In genomic region chr10:12589271-12589670, GRCh38 we compare ENCODE assay signal across 24 cellular contexts.
A peak's percentile ranks its signal among the peaks of the same experiment; 100 is the strongest.
DNase-seq lines count a peak whose midpoint lies in the region; ATAC-seq and TF ChIP-seq lines count a peak whose summit lies in the region.
"Had no signal": no experiment of that assay in that cellular context is flagged by ENCODE, and none has a peak within 500 bp of the region (broad histone marks: within the 10 kb centered on the region; RNA-seq: fewer than 3 reads in every experiment).

No MANE protein-coding gene starts in this region.

- WGBS in trophoblast cell (ENCODE audit: extremely low coverage, insufficient coverage, insufficient read length), result no CpG with 5 or more reads among the region's 8 CpGs

- H4K8ac ChIP-seq in trophoblast cell (ENCODE audit: low read depth, low read length), result no peak overlapping the region

- H2BK12ac ChIP-seq in trophoblast cell (ENCODE audit: low read length), result no peak overlapping the region

- H3K4me2 ChIP-seq in trophoblast cell (ENCODE audit: low read length) (no peak overlapping the region), osteoblast (ENCODE audit: insufficient read depth, low read length) (no peak overlapping the region)
- H3K4me2 ChIP-seq: smooth muscle cell had no signal

- peak; percentile 24 for DNase-seq in GM12865 (ENCODE audit: low read depth)
- peak; percentile 82 for DNase-seq in NCI-H69 (lab: John Stamatoyannopoulos, UW)
- DNase-seq in trophoblast cell, result peak; percentile 76 to 83
- DNase-seq in effector memory CD4-positive, alpha-beta T cell, result no peak
- DNase-seq in osteoblast (ENCODE audit: insufficient read length, low spot score, missing footprints), result no peak
- DNase-seq: activated CD4-positive, alpha-beta memory T cell treated with anti-CD3 and anti-CD28 coated beads for 36 hours; activated naive CD4-positive, alpha-beta T cell treated with Interleukin-2 at 50 U/mL for 16 hours; activated T-cell treated with anti-CD3 and anti-CD28 coated beads for 4 hours; amygdala; Calu3; dermis blood vessel endothelial cell; immature natural killer cell; left lung; NCI-H2171 treated with DMSO at 0.1 percent for 48 hours; NCI-H774; psoas muscle; SIG-M5; stimulated activated CD4-positive, alpha-beta T cell treated with anti-CD3 and anti-CD28 coated beads, Interleukin-2, amount 100 ng/mL, for 48 hours; upper lobe of left lung had no signal

- H2BK5ac ChIP-seq in trophoblast cell (ENCODE audit: low read depth, low read length, poor library complexity), result no peak overlapping the region

- ATAC-seq in GM19438 (IDR thresholded peaks at IDR 0.05; ENCODE audit: low read depth, unreplicated experiment) (peak; percentile 43), HG02610 (IDR thresholded peaks at IDR 0.05; ENCODE audit: unreplicated experiment) (no peak)
- ATAC-seq: left lung, psoas muscle had no signal

- no peaks in the 10 kb centered on the region for H3K79me1 ChIP-seq in trophoblast cell (ENCODE audit: low read length)

- no peak overlapping the region for H2AFZ ChIP-seq in trophoblast cell (ENCODE audit: insufficient read depth, low read length, poor library complexity)
- H2AFZ ChIP-seq in osteoblast (ENCODE audit: low read length), result no peak overlapping the region

- H3K27ac ChIP-seq in trophoblast cell (ENCODE audit: low read depth, low read length), result no peak overlapping the region
- no peak overlapping the region for H3K27ac ChIP-seq in effector memory CD4-positive, alpha-beta T cell (ENCODE audit: insufficient read depth, low read length, poor library complexity, severe bottlenecking)
- H3K27ac ChIP-seq in osteoblast (ENCODE audit: low read depth, low read length), result no peak overlapping the region
- H3K27ac ChIP-seq: cardiac muscle cell, left lung, psoas muscle, upper lobe of left lung, VCaP had no signal

- H3K4me3 ChIP-seq in GM12865 (ENCODE audit: low read depth, low read length), result no peak overlapping the region
- no peak overlapping the region for H3K4me3 ChIP-seq in trophoblast cell (ENCODE audit: low read depth, low read length)
- no peak overlapping the region for H3K4me3 ChIP-seq in effector memory CD4-positive, alpha-beta T cell (ENCODE audit: insufficient read depth, low read depth, low read length, poor library complexity, severe bottlenecking)
- H3K4me3 ChIP-seq in osteoblast (ENCODE audit: insufficient read depth, low read length), result no peak overlapping the region
- H3K4me3 ChIP-seq: cardiac muscle cell, left lung, psoas muscle, smooth muscle cell, upper lobe of left lung had no signal

- no peak overlapping the region for H2BK120ac ChIP-seq in trophoblast cell (ENCODE audit: insufficient read depth, low read length, poor library complexity)

- H3K79me2 ChIP-seq in trophoblast cell (ENCODE audit: control insufficient read depth, insufficient read depth, low read length, poor library complexity), result no peaks in the 10 kb centered on the region
- no peaks in the 10 kb centered on the region for H3K79me2 ChIP-seq in osteoblast (ENCODE audit: insufficient read depth, low read length)

- H3K14ac ChIP-seq in trophoblast cell (ENCODE audit: low read length), result no peak overlapping the region

- no peaks in the 10 kb centered on the region for H4K20me1 ChIP-seq in osteoblast (ENCODE audit: insufficient read depth, low read length)

- H4K12ac ChIP-seq in trophoblast cell (ENCODE audit: low read depth, low read length), result no peak overlapping the region

- H3K27me3 ChIP-seq in trophoblast cell (ENCODE audit: insufficient read depth, low read length) (no peaks in the 10 kb centered on the region), osteoblast (ENCODE audit: insufficient read depth, low read length) (no peaks in the 10 kb centered on the region)
- no peaks in the 10 kb centered on the region for H3K27me3 ChIP-seq in effector memory CD4-positive, alpha-beta T cell (replicated peaks; ENCODE audit: control insufficient read depth, insufficient read depth, low read length, poor library complexity, severe bottlenecking)
- H3K27me3 ChIP-seq: cardiac muscle cell, upper lobe of left lung had no signal

- no peak overlapping the region for H3K9ac ChIP-seq in trophoblast cell (ENCODE audit: low read length)

- H3K4me1 ChIP-seq in trophoblast cell (ENCODE audit: control insufficient read depth in 1 of 2, insufficient read depth in 2 of 2, low read length in 2 of 2) (no peaks in the 10 kb centered on the region), osteoblast (ENCODE audit: insufficient read depth, low read length) (peaks cover 2% of the 10 kb centered on the region)
- H3K4me1 ChIP-seq in effector memory CD4-positive, alpha-beta T cell (ENCODE audit: control insufficient read depth, insufficient read depth, low read length, poor library complexity, severe bottlenecking), result peaks cover 22% of the 10 kb centered on the region
- H3K4me1 ChIP-seq: left lung, psoas muscle had no signal

- H3K4ac ChIP-seq in trophoblast cell (ENCODE audit: low read depth, low read length), result no peak overlapping the region

- H3K9me3 ChIP-seq in trophoblast cell (ENCODE audit: insufficient read depth, low read depth, low read length) (peaks cover 3% of the 10 kb centered on the region), osteoblast (ENCODE audit: low read depth, low read length) (no peaks in the 10 kb centered on the region)
- no peaks in the 10 kb centered on the region for H3K9me3 ChIP-seq in effector memory CD4-positive, alpha-beta T cell (ENCODE audit: control insufficient read depth, low read length)
- H3K9me3 ChIP-seq: left lung, psoas muscle, upper lobe of left lung had no signal

- no peak overlapping the region for H2AK5ac ChIP-seq in trophoblast cell (ENCODE audit: low read length)

- TF ChIP-seq CTCF in GM12865 (IDR thresholded peaks at IDR 0.05; ENCODE audit: insufficient read depth, low read depth, low read length, missing control alignments) (no peak), osteoblast (IDR thresholded peaks at IDR 0.05; ENCODE audit: extremely low read depth, low read depth, low read length) (no peak)

- no peak overlapping the region for H4K91ac ChIP-seq in trophoblast cell (ENCODE audit: low read depth, low read length)

- H3K36me3 ChIP-seq in trophoblast cell (ENCODE audit: control insufficient read depth in 1 of 2, insufficient read depth in 2 of 2, low read length in 2 of 2) (no peaks in the 10 kb centered on the region), osteoblast (ENCODE audit: insufficient read depth, low read length) (no peaks in the 10 kb centered on the region)
- H3K36me3 ChIP-seq in effector memory CD4-positive, alpha-beta T cell (ENCODE audit: control insufficient read depth, insufficient read depth, low read length), result no peaks in the 10 kb centered on the region
- H3K36me3 ChIP-seq: cardiac muscle cell, left lung, upper lobe of left lung had no signal

- H3K23ac ChIP-seq in trophoblast cell (ENCODE audit: low read length), result no peak overlapping the region

- H3K18ac ChIP-seq in trophoblast cell (ENCODE audit: low read length), result no peak overlapping the region

Comparison
In these comparisons a context has a peak if more than half of its experiments do, and no peak if none do; other contexts are left out.
1. DNase-seq: peak in GM12865 (single experiment), NCI-H69 (single experiment) and trophoblast cell (2 of 2); none in effector memory CD4-positive, alpha-beta T cell (0 of 3) and osteoblast (single experiment).